Comparison of ENCODE assay signal across 27 cellular contexts in genomic region chr9:36213989-36214388, GRCh38. TPM values are rescaled to one million over a fixed set of nuclear protein-coding genes. Genes with fewer than 3 reads are reported as not detected.
DNase-seq lines count a peak whose midpoint lies in the region; ATAC-seq, FAIRE-seq and TF ChIP-seq lines count a peak whose summit lies in the region.
"Had no signal": no experiment of that assay in that cellular context is flagged by ENCODE, and none has a peak within 500 bp of the region (broad histone marks: within the 10 kb centered on the region; RNA-seq: fewer than 3 reads in every experiment).

No MANE protein-coding gene starts in this region.

- H4K91ac ChIP-seq in mesenchymal stem cell (ENCODE audit: low read length), result no peak overlapping the region

- no peak overlapping the region for H3K14ac ChIP-seq in mesenchymal stem cell (ENCODE audit: low read length in 2 of 2)

- H3K27ac ChIP-seq in left ventricle myocardium inferior (replicated peaks) (peak overlapping the region; percentile 72), K562 (ENCODE audit: extremely low read depth, low read depth, low read length) (no peak overlapping the region), mesenchymal stem cell (ENCODE audit: low read length, poor library complexity, severe bottlenecking) (no peak overlapping the region), stomach smooth muscle (ENCODE audit: low read length) (peak overlapping the region; percentile 37)

- no peak overlapping the region for H3K23ac ChIP-seq in mesenchymal stem cell (ENCODE audit: low read length in 2 of 2)

- in situ Hi-C loops in K562 (cut with MboI), result no loop called here

- no peak overlapping the region for H2BK5ac ChIP-seq in mesenchymal stem cell (ENCODE audit: low read depth, low read length, poor library complexity, severe bottlenecking)

- H2BK12ac ChIP-seq in mesenchymal stem cell (ENCODE audit: low read length in 2 of 2), result no peak overlapping the region

- no peak for TF ChIP-seq CTCF in left ventricle myocardium inferior (IDR thresholded peaks at IDR 0.05; ENCODE audit: borderline replicate concordance)
- TF ChIP-seq CTCF in K562 (IDR thresholded peaks at IDR 0.05 in 2 of 3, conservative IDR thresholded peaks at IDR 0.05 in 1 of 3; ENCODE audit: insufficient read depth in 2 of 3, low read depth in 1 of 3, low read length in 3 of 3), result no peak

- no peak for TF ChIP-seq RAD21 in K562 (CRISPR knock-in tag; conservative IDR thresholded peaks at IDR 0.05 in 1 of 2, IDR thresholded peaks at IDR 0.05 in 1 of 2)

- POLR2A ChIA-PET in K562 (lab: Yijun Ruan, JAX), result interaction anchor here (0.9 to 1.6 kb wide), 4 partner anchors 13 to 44 kb away, joined by 3 to 7 read pairs (median 4); partner anchors contain the start of gene GNE

- no peaks in the 10 kb centered on the region for H3K9me3 ChIP-seq in left ventricle myocardium inferior (replicated peaks)
- no peaks in the 10 kb centered on the region for H3K9me3 ChIP-seq in K562 (replicated peaks; ENCODE audit: control insufficient read depth, insufficient read depth, low read depth, low read length)
- H3K9me3 ChIP-seq in mesenchymal stem cell (ENCODE audit: control insufficient read depth, low read length), result no peaks in the 10 kb centered on the region
- no peaks in the 10 kb centered on the region for H3K9me3 ChIP-seq in stomach smooth muscle (ENCODE audit: control insufficient read depth in 2 of 2, low read length in 2 of 2)

- WGBS in K562 (ENCODE audit: insufficient coverage, low coverage, missing lambda C conversion rate), result 69% methylated on average over 4 of the region's 4 CpGs
- WGBS in mesenchymal stem cell, result 100% methylated on average over 3 of the region's 4 CpGs

- H2AFZ ChIP-seq in K562 (ENCODE audit: low read depth, low read length) (no peak overlapping the region), mesenchymal stem cell (ENCODE audit: low read depth, low read length) (no peak overlapping the region)

- peaks cover 14% of the 10 kb centered on the region for H3K79me2 ChIP-seq in K562 (ENCODE audit: control insufficient read depth, insufficient read depth, low read length)

- no peak for FAIRE-seq in K562 (lab: Jason Lieb, UNC)
- FAIRE-seq: GM19239, HTR-8/SVneo had no signal

- peaks cover 7% of the 10 kb centered on the region for H4K20me1 ChIP-seq in K562 (replicated peaks; ENCODE audit: control insufficient read depth, insufficient read depth, low read length)

- intact Hi-C loops in left ventricle myocardium inferior (cut with micrococcal nuclease), result no loop called here
- intact Hi-C loops in Right ventricle myocardium superior (cut with DNase I), result no loop called here
- intact Hi-C loops in K562 (cut with micrococcal nuclease), result no loop called here

- TF ChIP-seq POLR2A in K562 (conservative IDR thresholded peaks at IDR 0.05), result no peak

- no peak overlapping the region for H2BK15ac ChIP-seq in mesenchymal stem cell (ENCODE audit: low read depth, poor library complexity, severe bottlenecking)

- peaks cover 19% of the 10 kb centered on the region for H3K79me1 ChIP-seq in mesenchymal stem cell (replicated peaks; ENCODE audit: low read length, poor library complexity, severe bottlenecking)

- H3K4me2 ChIP-seq in K562 (ENCODE audit: insufficient read depth, low read length) (no peak overlapping the region), mesenchymal stem cell (ENCODE audit: low read length, poor library complexity, severe bottlenecking) (no peak overlapping the region)

- BruUV-seq in K562 (replicated peaks; lab: Mats Ljungman, UMichigan), result no TSS peak

- H3K36me3 ChIP-seq in left ventricle myocardium inferior, result peaks cover 52% of the 10 kb centered on the region
- H3K36me3 ChIP-seq in K562 (ENCODE audit: control insufficient read depth, insufficient read depth, low read length), result peaks cover 85% of the 10 kb centered on the region
- peaks cover 54 to 90% of the 10 kb centered on the region in 2 experiments for H3K36me3 ChIP-seq in mesenchymal stem cell (ENCODE audit: control insufficient read depth in 1 of 2, insufficient read depth in 2 of 2, low read depth in 1 of 2, low read length in 2 of 2)
- peaks cover 45 to 48% of the 10 kb centered on the region in 2 donors for H3K36me3 ChIP-seq in stomach smooth muscle (ENCODE audit: control insufficient read depth in 2 of 2, insufficient read depth in 2 of 2, low read length in 2 of 2)

- H3K4me3 ChIP-seq in left ventricle myocardium inferior (no peak overlapping the region), K562 (no peak overlapping the region), mesenchymal stem cell (ENCODE audit: insufficient read depth in 1 of 2, low read depth in 1 of 2, low read length in 2 of 2) (no peak overlapping the region), stomach smooth muscle (ENCODE audit: low read length in 2 of 2) (no peak overlapping the region)
- H3K4me3 ChIP-seq: SK-N-MC had no signal

- CTCF ChIA-PET in K562 (lab: Yijun Ruan, JAX; ENCODE audit: low intra/inter-chr PET ratio), result interaction anchor here (0.6 kb wide), 1 partner anchor 17 kb away, joined by 3 read pairs; no protein-coding TSS in a partner anchor

- no peak for TF ChIP-seq EP300 in K562 (IDR thresholded peaks at IDR 0.05; ENCODE audit: low read length)

- H3K9ac ChIP-seq in K562 (ENCODE audit: insufficient read depth in 1 of 2, low read depth in 2 of 2, low read length in 2 of 2), result no peak overlapping the region
- peak overlapping the region; percentile 4 for H3K9ac ChIP-seq in mesenchymal stem cell (ENCODE audit: low read length)
- no peak overlapping the region for H3K9ac ChIP-seq in stomach smooth muscle (ENCODE audit: low read length in 2 of 2)

- no peaks in the 10 kb centered on the region for H3K27me3 ChIP-seq in left ventricle myocardium inferior (ENCODE audit: low read depth)
- no peaks in the 10 kb centered on the region for H3K27me3 ChIP-seq in K562 (ENCODE audit: control insufficient read depth in 2 of 2, insufficient read depth in 2 of 2, low read length in 2 of 2)
- no peaks in the 10 kb centered on the region for H3K27me3 ChIP-seq in mesenchymal stem cell (ENCODE audit: control insufficient read depth in 1 of 2, insufficient read depth in 1 of 2, low read length in 2 of 2)
- no peaks in the 10 kb centered on the region for H3K27me3 ChIP-seq in stomach smooth muscle (ENCODE audit: control insufficient read depth in 1 of 2, insufficient read depth in 2 of 2, low read length in 2 of 2)

- H3K4ac ChIP-seq in mesenchymal stem cell (ENCODE audit: low read depth in 1 of 2, low read length in 2 of 2), result no peak overlapping the region

- H2BK120ac ChIP-seq in mesenchymal stem cell (ENCODE audit: low read depth, low read length), result no peak overlapping the region

- H3K18ac ChIP-seq in mesenchymal stem cell (ENCODE audit: low read depth in 1 of 2, low read length in 2 of 2), result no peak overlapping the region

- ATAC-seq in Right ventricle myocardium superior (ENCODE audit: poor library complexity) (no peak), K562 (no peak), HG03025 (IDR thresholded peaks at IDR 0.05; ENCODE audit: low FRiP score, unreplicated experiment) (no peak), HG03196 (IDR thresholded peaks at IDR 0.05; ENCODE audit: unreplicated experiment) (no peak)

- H2AK5ac ChIP-seq in mesenchymal stem cell (ENCODE audit: low read length, severe bottlenecking), result no peak overlapping the region

- DNase-seq in left ventricle myocardium inferior (no peak), Right ventricle myocardium superior (no peak), K562 (ENCODE audit: extremely low read depth in 1 of 4, low spot score in 3 of 4) (no peak), mesenchymal stem cell (no peak)
- no peak for DNase-seq in stimulated activated CD4-positive, alpha-beta T cell treated with anti-CD3 and anti-CD28 coated beads, Interleukin-15, amount 100 ng/mL, for 24 hours
- DNase-seq: activated CD4-positive, alpha-beta T cell treated with anti-CD3 and anti-CD28 coated beads for 1 hour; activated effector memory CD4-positive, alpha-beta T cell treated with anti-CD3 and anti-CD28 coated beads, Interleukin-2, amount 50 U/mL, for 16 hours; activated naive CD8-positive, alpha-beta T cell treated with anti-CD3 and anti-CD28 coated beads for 36 hours; activated T-cell treated with anti-CD3 and anti-CD28 coated beads for 4 hours; cerebellar nuclear complex; GDM1; H7; Karpas-422; mammary epithelial cell; NCI-H1436 treated with DMSO at 0.1 percent for 48 hours; nucleus accumbens; stimulated activated CD8-positive, alpha-beta memory T cell treated with anti-CD3 and anti-CD28 coated beads, Interleukin-4, amount 100 ng/mL, for 48 hours had no signal

- H3K9me1 ChIP-seq in K562 (ENCODE audit: control insufficient read depth, insufficient read depth, low read length), result no peaks in the 10 kb centered on the region

- H3K4me1 ChIP-seq in left ventricle myocardium inferior (peaks cover 91% of the 10 kb centered on the region), K562 (replicated peaks in 1 of 2; ENCODE audit: control insufficient read depth in 2 of 2, insufficient read depth in 2 of 2, low read length in 2 of 2) (peaks cover 11 to 26% of the 10 kb centered on the region in 2 experiments), mesenchymal stem cell (ENCODE audit: control insufficient read depth, insufficient read depth, low read depth, low read length) (peaks cover 10% of the 10 kb centered on the region), stomach smooth muscle (ENCODE audit: control insufficient read depth, insufficient read depth, low read length) (peaks cover 17% of the 10 kb centered on the region)

- no peak overlapping the region for H4K8ac ChIP-seq in mesenchymal stem cell (ENCODE audit: low read length)

RNA-seq across cellular contexts. Expression of gene CLTA, which starts 23.3 kb away (rescaled TPM):
- total RNA-seq in left ventricle myocardium inferior, result 60.4 TPM
- total RNA-seq in Right ventricle myocardium superior, result 63.0 TPM
- 13.9 and 15.8 TPM in 2 replicates for total RNA-seq in K562 (2011; cell fraction: chromatin; rRNA removed; ENCODE audit: low replicate concordance)
- 17.2 and 17.5 TPM in 2 replicates for total RNA-seq in K562 (2011; cell fraction: nucleolus; rRNA removed)
- 19.0 and 24.3 TPM in 2 replicates for total RNA-seq in K562 (2011; cell fraction: nucleoplasm; rRNA removed)
- total RNA-seq in K562 (2014; rRNA removed), result 186 and 196 TPM in 2 replicates
- 129 and 131 TPM in 2 replicates for total RNA-seq in K562 (2014; rRNA removed; fragmentation: Illumina TruSeq; extraction: Trizol)
- total RNA-seq in K562 (2015; rRNA removed; fragmentation: Illumina TruSeq; extraction: Trizol), result 156 and 161 TPM in 2 replicates
- total RNA-seq in K562 (2021), result 140 and 144 TPM in 2 replicates
- 104 and 137 TPM in 2 replicates for polyA plus RNA-seq in K562 (2011; rRNA removed)
- 89.6 and 109 TPM in 2 replicates for polyA plus RNA-seq in K562 (2011; cell fraction: cytosol; rRNA removed)
- 27.8 and 38.7 TPM in 2 replicates for polyA plus RNA-seq in K562 (2011; cell fraction: nucleus; rRNA removed)
- 169 and 197 TPM in 2 replicates for polyA plus RNA-seq in K562 (2012)
- 144 and 156 TPM in 2 replicates for polyA plus RNA-seq in K562 (2014; fragmentation: Illumina TruSeq; extraction: Trizol)
- polyA plus RNA-seq in K562 (2014; fragmentation: Nextera tagmentation; extraction: Ambion mirVana), result 10 to 100 TPM; 37.8 to 39.6 TPM
- polyA plus RNA-seq in K562 (2014; rRNA removed), result 206 and 219 TPM in 2 replicates
- 60.8 and 67.3 TPM in 2 replicates for polyA minus RNA-seq in K562 (2011; rRNA and poly(A)+ RNA removed)
- 49.0 and 55.3 TPM in 2 replicates for polyA minus RNA-seq in K562 (2011; cell fraction: cytosol; rRNA and poly(A)+ RNA removed)
- polyA minus RNA-seq in K562 (2011; cell fraction: nucleus; rRNA and poly(A)+ RNA removed), result 12.7 and 16.2 TPM in 2 replicates
- 420 TPM for polyA plus RNA-seq in mesenchymal stem cell (2013, experiment 1 of 2)
- 415 TPM for polyA plus RNA-seq in mesenchymal stem cell (2013, experiment 2 of 2)

RNA-seq across cellular contexts. Expression of gene GNE, which starts 44.3 kb away (rescaled TPM):
- 11.7 TPM for total RNA-seq in left ventricle myocardium inferior
- 12.4 TPM for total RNA-seq in Right ventricle myocardium superior
- total RNA-seq in K562 (2011; cell fraction: chromatin; rRNA removed; ENCODE audit: low replicate concordance), result 24.2 and 26.9 TPM in 2 replicates
- 12.0 and 12.3 TPM in 2 replicates for total RNA-seq in K562 (2011; cell fraction: nucleolus; rRNA removed)
- 12.7 and 13.9 TPM in 2 replicates for total RNA-seq in K562 (2011; cell fraction: nucleoplasm; rRNA removed)
- total RNA-seq in K562 (2014; rRNA removed), result 12.0 and 13.3 TPM in 2 replicates
- total RNA-seq in K562 (2014; rRNA removed; fragmentation: Illumina TruSeq; extraction: Trizol), result 15.4 TPM in 2 replicates
- total RNA-seq in K562 (2015; rRNA removed; fragmentation: Illumina TruSeq; extraction: Trizol), result 10.3 and 11.6 TPM in 2 replicates
- total RNA-seq in K562 (2021), result 12.8 and 13.8 TPM in 2 replicates
- 15.9 and 18.6 TPM in 2 replicates for polyA plus RNA-seq in K562 (2011; rRNA removed)
- 9.7 and 18.0 TPM in 2 replicates for polyA plus RNA-seq in K562 (2011; cell fraction: cytosol; rRNA removed)
- 6.7 and 7.8 TPM in 2 replicates for polyA plus RNA-seq in K562 (2011; cell fraction: nucleus; rRNA removed)
- polyA plus RNA-seq in K562 (2012), result 5.8 and 9.4 TPM in 2 replicates
- polyA plus RNA-seq in K562 (2014; fragmentation: Illumina TruSeq; extraction: Trizol), result 13.7 and 14.2 TPM in 2 replicates
- polyA plus RNA-seq in K562 (2014; fragmentation: Nextera tagmentation; extraction: Ambion mirVana), result 1 to 10 TPM; 5.1 to 6.3 TPM
- polyA plus RNA-seq in K562 (2014; rRNA removed), result 9.3 and 11.5 TPM in 2 replicates
- 53.9 and 56.0 TPM in 2 replicates for polyA minus RNA-seq in K562 (2011; rRNA and poly(A)+ RNA removed)
- 13.8 and 18.3 TPM in 2 replicates for polyA minus RNA-seq in K562 (2011; cell fraction: cytosol; rRNA and poly(A)+ RNA removed)
- 5.0 and 13.0 TPM in 2 replicates for polyA minus RNA-seq in K562 (2011; cell fraction: nucleus; rRNA and poly(A)+ RNA removed)
- polyA plus RNA-seq in mesenchymal stem cell (2013, experiment 1 of 2), result 8.1 TPM
- polyA plus RNA-seq in mesenchymal stem cell (2013, experiment 2 of 2), result 8.0 TPM

RNA-seq across cellular contexts. Expression of gene CCIN, which starts 44.8 kb away (rescaled TPM):
- total RNA-seq in left ventricle myocardium inferior (not detected), Right ventricle myocardium superior (not detected), K562 (2014; rRNA removed) (not detected in 2 replicates), K562 (2014; rRNA removed; fragmentation: Illumina TruSeq; extraction: Trizol) (not detected in 2 replicates), K562 (2015; rRNA removed; fragmentation: Illumina TruSeq; extraction: Trizol) (not detected in 2 replicates), K562 (2021) (not detected in 2 replicates)
- not detected in 2 replicates for total RNA-seq in K562 (2011; cell fraction: chromatin; rRNA removed; ENCODE audit: low replicate concordance)
- total RNA-seq in K562 (2011; cell fraction: nucleolus; rRNA removed), result 0.26 TPM in 1 of 2 replicates, not detected in the other
- not detected in 2 replicates for total RNA-seq in K562 (2011; cell fraction: nucleoplasm; rRNA removed)
- polyA plus RNA-seq in K562 (2011; rRNA removed) (not detected in 2 replicates), K562 (2014; fragmentation: Illumina TruSeq; extraction: Trizol) (not detected in 2 replicates), K562 (2014; fragmentation: Nextera tagmentation; extraction: Ambion mirVana) (not detected), K562 (2014; rRNA removed) (not detected in 2 replicates)
- 0.04 and 0.09 TPM in 2 replicates for polyA plus RNA-seq in K562 (2011; cell fraction: cytosol; rRNA removed)
- not detected in 2 replicates for polyA plus RNA-seq in K562 (2011; cell fraction: nucleus; rRNA removed)
- polyA plus RNA-seq in K562 (2012), result not detected in 2 replicates
- not detected in 2 replicates for polyA minus RNA-seq in K562 (2011; rRNA and poly(A)+ RNA removed)
- not detected in 2 replicates for polyA minus RNA-seq in K562 (2011; cell fraction: cytosol; rRNA and poly(A)+ RNA removed)
- not detected in 2 replicates for polyA minus RNA-seq in K562 (2011; cell fraction: nucleus; rRNA and poly(A)+ RNA removed)
- 0.01 TPM for polyA plus RNA-seq in mesenchymal stem cell (2013, experiment 1 of 2)
- 0.04 TPM for polyA plus RNA-seq in mesenchymal stem cell (2013, experiment 2 of 2)
- total RNA-seq: A673; activated naive CD8-positive, alpha-beta T cell treated with anti-CD3 and anti-CD28 coated beads for 36 hours; B cell; mammary epithelial cell; NCI-H460; OCI-LY7 had no signal
- polyA plus RNA-seq: mammary epithelial cell had no signal

Comparison
In these comparisons a context has a peak if more than half of its experiments do, and no peak if none do; other contexts are left out.
1. H3K27ac ChIP-seq: peak in left ventricle myocardium inferior (single experiment) and stomach smooth muscle (single experiment); none in K562 (single experiment) and mesenchymal stem cell (single experiment).